8 cellular contexts compared by ENCODE assay signal in the genomic region with DNA sequence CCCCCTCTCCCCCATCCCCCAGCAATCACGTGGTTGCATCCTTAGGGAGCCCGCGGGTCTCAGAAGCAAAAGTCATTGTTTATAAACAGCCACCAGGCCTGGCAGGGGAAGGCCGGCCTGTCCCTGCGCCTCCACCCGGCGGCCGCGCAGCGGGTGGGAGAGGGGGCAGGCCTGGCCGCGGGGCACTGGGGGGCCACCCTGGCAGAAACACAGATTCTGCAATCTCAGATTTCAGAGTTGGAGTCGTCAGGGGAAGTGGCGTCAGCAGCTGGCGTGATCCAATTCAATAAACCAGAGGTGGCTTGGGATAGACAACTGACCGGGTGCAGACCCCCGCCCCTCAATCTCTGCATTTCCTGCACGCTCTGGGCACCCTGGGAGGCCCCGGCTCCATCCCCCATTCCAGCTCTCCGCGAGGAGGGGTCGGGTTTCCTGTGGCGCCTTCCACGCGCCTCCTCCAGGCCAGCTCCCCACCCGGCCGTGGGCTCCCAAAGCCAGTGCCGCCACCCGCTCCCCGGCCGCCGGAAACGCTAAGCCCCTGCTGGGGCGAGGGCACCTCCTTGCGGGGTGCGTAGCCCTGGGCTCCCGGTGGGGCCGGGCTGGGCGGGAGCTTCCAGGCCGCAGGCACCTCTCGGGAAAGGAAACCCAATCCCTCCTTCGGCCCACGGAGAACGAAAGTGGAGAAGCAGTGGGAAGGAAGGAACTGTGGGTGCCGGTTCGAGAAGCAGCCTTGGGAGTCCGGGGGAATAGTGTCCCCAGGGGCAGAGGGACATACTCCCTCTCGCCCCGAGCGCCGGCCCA. TPM values are rescaled to one million over a fixed set of nuclear protein-coding genes. Genes with fewer than 3 reads are reported as not detected.
DNase-seq lines count a peak whose midpoint lies in the region; ATAC-seq, FAIRE-seq and TF ChIP-seq lines count a peak whose summit lies in the region.

No MANE protein-coding gene starts in this region.

- H3K9me3 ChIP-seq in BE2C (no peaks in the 10 kb centered on the region), cardiac muscle cell (ENCODE audit: low read depth) (no peaks in the 10 kb centered on the region), pancreas (no peaks in the 10 kb centered on the region)

- FAIRE-seq in pancreas (lab: Jason Lieb, UNC) (no peak), GM12892 (lab: Jason Lieb, UNC) (no peak)

- no peaks in the 10 kb centered on the region for H3K9me3 Mint-ChIP-seq in activated naive CD4-positive, alpha-beta T cell treated with anti-CD3 and anti-CD28 coated beads, Interleukin-2, amount 10 ng/mL, durations not matched to agents 7 days and 5 days

- H3K27ac ChIP-seq in cardiac muscle cell: no peak overlapping the region
- H3K27ac ChIP-seq in pancreas: peak overlapping the region; percentile 18 to 84 (median 52)

- intact Hi-C loops in pancreas (cut with DNase I): no loop called here

- peak overlapping the region; percentile 74 for H3K4me3 ChIP-seq in BE2C (ENCODE audit: low read depth, low read length)
- H3K4me3 ChIP-seq in cardiac muscle cell: peak overlapping the region; percentile 45
- peak overlapping the region; percentile 61 to 88 (median 71) for H3K4me3 ChIP-seq in pancreas

- no peak overlapping the region for H3K27ac Mint-ChIP-seq in activated naive CD4-positive, alpha-beta T cell treated with anti-CD3 and anti-CD28 coated beads, Interleukin-2, amount 10 ng/mL, durations not matched to agents 7 days and 5 days

- no peak for TF ChIP-seq CTCF in BE2C (IDR thresholded peaks at IDR 0.05; ENCODE audit: low read depth, low read length)
- TF ChIP-seq CTCF in cardiac muscle cell (IDR thresholded peaks at IDR 0.05; ENCODE audit: low read depth, low read length): peak; percentile 3
- no peak for TF ChIP-seq CTCF in pancreas (IDR thresholded peaks at IDR 0.05)

- H3K4me1 Mint-ChIP-seq in activated naive CD4-positive, alpha-beta T cell treated with anti-CD3 and anti-CD28 coated beads, Interleukin-2, amount 10 ng/mL, durations not matched to agents 7 days and 5 days: peaks cover 10% of the 10 kb centered on the region

- peak; percentile 38 for DNase-seq in BE2C
- peak; percentile 43 for DNase-seq in HPDE6-E6E7 (ENCODE audit: extremely low spot score)
- peak; percentile 28 for DNase-seq in activated naive CD4-positive, alpha-beta T cell treated with anti-CD3 and anti-CD28 coated beads, Interleukin-2, amount 10 ng/mL, durations not matched to agents 7 days and 5 days
- peak; percentile 47 to 61 for DNase-seq in cardiac muscle cell (ENCODE audit: low read depth in 1 of 2, low spot score in 1 of 2)
- peak in 1 of 6 donors; percentile 79 for DNase-seq in pancreas
- no peak for DNase-seq in central memory CD4-positive, alpha-beta T cell
- no peak for DNase-seq in OCI-M1 (lab: John Stamatoyannopoulos, UW)
- DNase-seq in GM12892 (ENCODE audit: insufficient read length): no peak

- WGBS in pancreas, 2 donors: 3 to 7% methylated on average over 43 to 51 of the region's 51 CpGs

- peak; percentile 8 to 29 (median 16) for ATAC-seq in pancreas

- TF ChIP-seq POLR2A in GM12892 (IDR thresholded peaks at IDR 0.05; ENCODE audit: low read depth, low read length): no peak

- CTCF ChIA-PET in activated naive CD4-positive, alpha-beta T cell treated with anti-CD3 and anti-CD28 coated beads, Interleukin-2, amount 10 ng/mL, durations not matched to agents 7 days and 5 days (lab: Charles Lee): interaction anchor here (0.6 to 1.3 kb wide), 2 partner anchors 9 to 25 kb away, joined by 3 to 4 read pairs; no protein-coding TSS in a partner anchor

- H3K27me3 ChIP-seq in BE2C (no peaks in the 10 kb centered on the region), cardiac muscle cell (no peaks in the 10 kb centered on the region), pancreas (no peaks in the 10 kb centered on the region)

- peak overlapping the region; percentile 67 for H3K4me3 Mint-ChIP-seq in activated naive CD4-positive, alpha-beta T cell treated with anti-CD3 and anti-CD28 coated beads, Interleukin-2, amount 10 ng/mL, durations not matched to agents 7 days and 5 days

- no peaks in the 10 kb centered on the region for H3K36me3 Mint-ChIP-seq in activated naive CD4-positive, alpha-beta T cell treated with anti-CD3 and anti-CD28 coated beads, Interleukin-2, amount 10 ng/mL, durations not matched to agents 7 days and 5 days

- H3K27me3 Mint-ChIP-seq in activated naive CD4-positive, alpha-beta T cell treated with anti-CD3 and anti-CD28 coated beads, Interleukin-2, amount 10 ng/mL, durations not matched to agents 7 days and 5 days: peaks cover 76% of the 10 kb centered on the region

- no peaks in the 10 kb centered on the region for H3K36me3 ChIP-seq in BE2C
- H3K36me3 ChIP-seq in cardiac muscle cell: no peaks in the 10 kb centered on the region
- H3K36me3 ChIP-seq in pancreas: no peaks in the 10 kb centered on the region

- H3K4me1 ChIP-seq in BE2C (peaks cover 4% of the 10 kb centered on the region; the same call in 1 of the 2 replicates), cardiac muscle cell (ENCODE audit: low read depth) (no peaks in the 10 kb centered on the region), pancreas (peaks cover 0 to 4% (median 3%) of the 10 kb centered on the region in 3 donors)

RNA-seq across cellular contexts. Expression of gene BIN1, which starts 1.1 kb away (rescaled TPM):
- 83.3 TPM for polyA plus RNA-seq in BE2C (2012; ENCODE audit: insufficient read depth, insufficient read length, low read depth)
- total RNA-seq in cardiac muscle cell (65.4 and 94.9 TPM in 2 replicates), pancreas (10 to 100 TPM; 13.3 to 21.3 (median 15.4) TPM)
- polyA plus RNA-seq in cardiac muscle cell (44.7 and 62.9 TPM in 2 replicates), pancreas (10 to 100 TPM; 15.6 to 19.6 TPM)
- polyA plus RNA-seq in GM12892 (2012; ENCODE audit: missing spikeins): 7.0 TPM

Comparison
In these comparisons a context has a peak if more than half of its experiments do, and no peak if none do; other contexts are left out.
1. DNase-seq: peak in BE2C (single experiment), HPDE6-E6E7 (single experiment), activated naive CD4-positive, alpha-beta T cell treated with anti-CD3 and anti-CD28 coated beads, Interleukin-2, amount 10 ng/mL, durations not matched to agents 7 days and 5 days (single experiment) and cardiac muscle cell (2 of 2); none in central memory CD4-positive, alpha-beta T cell (single experiment), OCI-M1 (single experiment) and GM12892 (single experiment).
2. Peak in every context shown above with its lines, with median percentiles within 50 percentile points of each other: H3K4me3 ChIP-seq.